20 cellular contexts compared by ENCODE assay signal in the genomic region with DNA sequence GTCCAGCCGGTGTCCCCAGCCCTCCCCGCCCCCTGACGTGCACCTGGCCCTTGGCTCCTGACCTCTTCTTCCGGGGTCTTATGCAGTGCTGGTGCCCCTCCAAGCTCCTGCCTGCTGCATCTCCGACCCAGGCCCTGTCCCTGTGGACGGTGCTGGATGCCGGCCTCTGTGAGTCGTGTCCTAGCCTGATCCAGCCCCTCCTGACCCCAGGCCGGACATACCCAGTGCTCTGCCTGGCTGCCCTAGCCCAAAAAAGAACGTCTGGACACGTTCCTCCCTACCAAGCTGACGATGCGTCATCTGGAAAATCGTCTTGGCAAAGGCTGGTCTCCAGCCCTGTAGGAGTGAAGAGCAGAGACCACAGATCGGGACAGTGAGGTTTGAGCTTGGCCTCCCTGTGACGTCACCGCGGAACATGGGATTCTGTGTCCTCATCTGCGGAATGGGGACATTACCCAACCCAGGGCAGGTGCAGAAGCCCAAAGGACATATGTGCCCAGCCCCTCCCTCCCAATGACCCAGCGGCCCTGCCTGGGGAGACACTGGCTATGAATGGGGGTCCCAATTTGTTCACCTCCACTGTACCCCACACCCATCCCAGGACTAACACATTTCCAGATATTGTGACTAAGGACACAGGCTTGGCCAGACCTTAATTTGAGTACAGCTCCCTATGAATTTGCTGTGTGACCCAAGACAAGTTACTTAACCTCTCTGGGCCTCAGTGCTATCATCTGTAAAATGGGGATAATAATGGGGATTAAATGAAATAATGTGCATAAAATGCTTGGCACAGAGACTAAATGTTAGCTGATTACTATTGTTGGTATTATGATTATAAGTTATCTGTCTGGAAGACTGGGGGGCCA. TPM values are rescaled to one million over a fixed set of nuclear protein-coding genes. Genes with fewer than 3 reads are reported as not detected.
DNase-seq lines count a peak whose midpoint lies in the region; ATAC-seq and TF ChIP-seq lines count a peak whose summit lies in the region.
"Had no signal": no experiment of that assay in that cellular context is flagged by ENCODE, and none has a peak within 500 bp of the region (broad histone marks: within the 10 kb centered on the region; RNA-seq: fewer than 3 reads in every experiment).

No MANE protein-coding gene starts in this region.

- ATAC-seq in IMR-90 (ENCODE audit: low read depth) (no peak), sciatic nerve (peak; percentile 13), GM21381 (IDR thresholded peaks at IDR 0.05; ENCODE audit: unreplicated experiment) (no peak), GM21619 (IDR thresholded peaks at IDR 0.05; ENCODE audit: unreplicated experiment) (no peak)

- TF ChIP-seq RAD21 in IMR-90 (IDR thresholded peaks at IDR 0.05; ENCODE audit: low read length) = no peak

- BruUV-seq in IMR-90 (replicated peaks; lab: Mats Ljungman, UMichigan) = no TSS peak

- no peak overlapping the region for H3K14ac ChIP-seq in IMR-90 (replicated peaks; ENCODE audit: low read depth, low read length)

- no peaks in the 10 kb centered on the region for H3K9me1 ChIP-seq in IMR-90 (ENCODE audit: insufficient read depth, low read length)

- H2BK15ac ChIP-seq in IMR-90 (ENCODE audit: low read depth, low read length) = no peak overlapping the region

- TF ChIP-seq CTCF in IMR-90 (conservative IDR thresholded peaks at IDR 0.05; ENCODE audit: low read depth, low read length) (no peak), esophagus muscularis mucosa (IDR thresholded peaks at IDR 0.05) (no peak)

- no peak overlapping the region for H3K9ac ChIP-seq in IMR-90 (ENCODE audit: low read depth, low read length)
- H3K9ac ChIP-seq: BLaER1 had no signal

- no peak overlapping the region for H4K5ac ChIP-seq in IMR-90 (ENCODE audit: low read depth, low read length)

- H3K9me3 ChIP-seq in IMR-90 (ENCODE audit: control insufficient read depth, insufficient read depth, low read length) (no peaks in the 10 kb centered on the region), esophagus muscularis mucosa (no peaks in the 10 kb centered on the region)
- H3K9me3 ChIP-seq: BLaER1, tibial artery had no signal

- H4K91ac ChIP-seq in IMR-90 (ENCODE audit: insufficient read depth, low read depth, low read length) = no peak overlapping the region

- no peak overlapping the region for H3K23ac ChIP-seq in IMR-90 (ENCODE audit: low read depth, low read length)

- H3K27me3 ChIP-seq in IMR-90 (ENCODE audit: control insufficient read depth, insufficient read depth, low read length) = peaks cover 2% of the 10 kb centered on the region; the same call in 1 of the 2 replicates
- H3K27me3 ChIP-seq in esophagus muscularis mucosa = peaks cover 0 to 75% (median 0%) of the 10 kb centered on the region in 4 donors
- H3K27me3 ChIP-seq: BLaER1, cardiac muscle cell had no signal

- no peaks in the 10 kb centered on the region for H4K20me1 ChIP-seq in IMR-90 (ENCODE audit: insufficient read depth, low read length)
- H4K20me1 ChIP-seq: BLaER1 had no signal

- H2AFZ ChIP-seq in IMR-90 (replicated peaks; ENCODE audit: low read length, poor library complexity) = peak overlapping the region; percentile 58

- TF ChIP-seq POLR2A in IMR-90 (IDR thresholded peaks at IDR 0.05; ENCODE audit: low read depth, low read length) (no peak), esophagus muscularis mucosa (IDR thresholded peaks at IDR 0.05; ENCODE audit: low read depth) (no peak)

- no peak overlapping the region for H2BK5ac ChIP-seq in IMR-90 (ENCODE audit: low read depth, low read length, poor library complexity, severe bottlenecking)

- no peak overlapping the region for H3K4ac ChIP-seq in IMR-90 (ENCODE audit: low read depth, low read length)

- peak; percentile 13 for DNase-seq in EL
- no peak for DNase-seq in IMR-90
- peak; percentile 64 for DNase-seq in esophagus muscularis mucosa (ENCODE audit: extremely low spot score)
- no peak for DNase-seq in sciatic nerve (ENCODE audit: low spot score)
- no peak for DNase-seq in A172 (ENCODE audit: low spot score)
- DNase-seq: activated CD4-positive, alpha-beta T cell treated with anti-CD3 and anti-CD28 coated beads for 4 hours; activated gamma-delta T cell treated with Interleukin-2 at 50 U/mL for 16 hours; MV-4-11; NCI-H2029; NCI-H510A treated with DMSO at 0.1 percent for 48 hours; nucleus accumbens; sigmoid colon; stimulated activated naive CD4-positive, alpha-beta T cell; tibial artery had no signal

- no peaks in the 10 kb centered on the region for H3K36me3 ChIP-seq in IMR-90 (ENCODE audit: control insufficient read depth, insufficient read depth, low read length)
- H3K36me3 ChIP-seq in esophagus muscularis mucosa = no peaks in the 10 kb centered on the region
- H3K36me3 ChIP-seq: BLaER1, cardiac muscle cell, sigmoid colon, tibial artery had no signal

- no peak overlapping the region for H2BK120ac ChIP-seq in IMR-90 (ENCODE audit: low read depth, low read length)

- no peak overlapping the region for H2AK9ac ChIP-seq in IMR-90 (replicated peaks; ENCODE audit: low read depth, low read length, poor library complexity)

- no peaks in the 10 kb centered on the region for H3K79me1 ChIP-seq in IMR-90 (ENCODE audit: low read depth in 1 of 2, low read length in 2 of 2)

- WGBS in IMR-90 (ENCODE audit: extremely low coverage in 2 of 2, insufficient read length in 1 of 2), 2 experiments = 48% methylated on average over 11 of the region's 20 CpGs; no CpG with 5 or more reads in 1 of the 2 experiments
- 74% methylated on average over 19 of the region's 20 CpGs for WGBS in esophagus muscularis mucosa

- in situ Hi-C loops in IMR-90 (cut with MboI; ENCODE audit: low sequenced_read_pairs) = loop anchor here (10.0 kb wide), 1 partner anchor 92 kb away; no protein-coding TSS in a partner anchor

- dilution Hi-C loops in IMR-90 (cut with HindIII; ENCODE audit: low sequenced_read_pairs, unreplicated experiment) = no loop called here

- intact Hi-C loops in IMR-90 (cut with micrococcal nuclease) = no loop called here
- intact Hi-C loops in esophagus muscularis mucosa (cut with DNase I) = no loop called here
- intact Hi-C loops in sciatic nerve (cut with DNase I) = no loop called here

- H4K8ac ChIP-seq in IMR-90 (ENCODE audit: low read depth in 2 of 2, low read length in 2 of 2) = no peak overlapping the region

- H3K4me1 ChIP-seq in IMR-90 (ENCODE audit: control insufficient read depth, insufficient read depth, low read length) (no peaks in the 10 kb centered on the region), esophagus muscularis mucosa (peaks cover 0 to 7% (median 0%) of the 10 kb centered on the region in 4 donors)
- H3K4me1 ChIP-seq: BLaER1, sigmoid colon, tibial artery had no signal

- H3K4me2 ChIP-seq in IMR-90 (ENCODE audit: low read depth, low read length) = no peak overlapping the region
- H3K4me2 ChIP-seq: BLaER1 had no signal

- H3K4me3 ChIP-seq in IMR-90 (ENCODE audit: insufficient read depth, low read depth, low read length) (no peak overlapping the region), esophagus muscularis mucosa (no peak overlapping the region)
- H3K4me3 ChIP-seq: BLaER1, cardiac muscle cell, sigmoid colon, tibial artery had no signal

- CTCF ChIA-PET in IMR-90 (lab: Yijun Ruan, JAX) = no interaction called here

- H3K18ac ChIP-seq in IMR-90 (ENCODE audit: low read depth, low read length) = no peak overlapping the region

- H2BK20ac ChIP-seq in IMR-90 (ENCODE audit: low read depth, low read length) = no peak overlapping the region

- H2AK5ac ChIP-seq in IMR-90 (ENCODE audit: low read depth, low read length) = no peak overlapping the region

- H3K27ac ChIP-seq in IMR-90 (ENCODE audit: insufficient read depth, low read length) = no peak overlapping the region
- H3K27ac ChIP-seq in esophagus muscularis mucosa (replicated peaks in 1 of 4) = no peak overlapping the region
- H3K27ac ChIP-seq: BLaER1, cardiac muscle cell, HL-60, sigmoid colon, tibial artery had no signal

- H3K56ac ChIP-seq in IMR-90 (ENCODE audit: extremely low read depth, insufficient read depth, low read length) = no peak overlapping the region

- no peak for TF ChIP-seq EP300 in esophagus muscularis mucosa (IDR thresholded peaks at IDR 0.05)

- POLR2A ChIA-PET in IMR-90 (lab: Charles Lee; ENCODE audit: unreplicated experiment) = no interaction called here

TF ChIP-seq in IMR-90, 13 proteins besides CTCF, POLR2A, EP300 and RAD21 (continues in another document):
- TF ChIP-seq RFX5 (IDR thresholded peaks at IDR 0.05; ENCODE audit: low read depth, low read length) (no peak), CHD1 (IDR thresholded peaks at IDR 0.05; ENCODE audit: low read depth, low read length) (no peak), RCOR1 (IDR thresholded peaks at IDR 0.05; ENCODE audit: insufficient replicate concordance, low read length) (no peak), MAZ (IDR thresholded peaks at IDR 0.05; ENCODE audit: borderline replicate concordance, low read depth, low read length) (no peak), CEBPB (IDR thresholded peaks at IDR 0.05; ENCODE audit: low read depth, low read length) (no peak), NFE2L2 (IDR thresholded peaks at IDR 0.05; ENCODE audit: low read depth, low read length) (no peak), BHLHE40 (IDR thresholded peaks at IDR 0.05; ENCODE audit: low read depth, low read length) (no peak), MXI1 (IDR thresholded peaks at IDR 0.05; ENCODE audit: borderline replicate concordance, low read depth, low read length) (no peak), MAFK (IDR thresholded peaks at IDR 0.05; ENCODE audit: low read depth, low read length) (no peak), SMC3 (IDR thresholded peaks at IDR 0.05; ENCODE audit: low read depth, low read length) (no peak)
- TF ChIP-seq, protein P1, sequence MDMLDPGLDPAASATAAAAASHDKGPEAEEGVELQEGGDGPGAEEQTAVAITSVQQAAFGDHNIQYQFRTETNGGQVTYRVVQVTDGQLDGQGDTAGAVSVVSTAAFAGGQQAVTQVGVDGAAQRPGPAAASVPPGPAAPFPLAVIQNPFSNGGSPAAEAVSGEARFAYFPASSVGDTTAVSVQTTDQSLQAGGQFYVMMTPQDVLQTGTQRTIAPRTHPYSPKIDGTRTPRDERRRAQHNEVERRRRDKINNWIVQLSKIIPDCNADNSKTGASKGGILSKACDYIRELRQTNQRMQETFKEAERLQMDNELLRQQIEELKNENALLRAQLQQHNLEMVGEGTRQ (IDR thresholded peaks at IDR 0.05; ENCODE audit: low read depth, low read length) = no peak

RNA-seq across cellular contexts. Expression of a gene that starts 51.0 kb away (rescaled TPM):
- total RNA-seq in IMR-90 (2012; rRNA removed) (under 0.01 TPM in 2 replicates), esophagus muscularis mucosa (under 1 TPM; 0.34 to 0.65 (median 0.46) TPM), sciatic nerve (0.85 TPM)
- not detected in 2 replicates for polyA plus RNA-seq in IMR-90 (2012; rRNA removed)
- polyA plus RNA-seq in IMR-90 (2012; cell fraction: cytosol; rRNA removed) = under 0.01 and 0.01 TPM in 2 replicates
- not detected in 2 replicates for polyA plus RNA-seq in IMR-90 (2012; cell fraction: nucleus; rRNA removed; ENCODE audit: low replicate concordance)
- 0.02 TPM in 2 replicates for total RNA-seq in A172 (2014; rRNA removed; shearing (Covaris generic))
- total RNA-seq: G401 had no signal

Comparison
In these comparisons a context has a peak if more than half of its experiments do, and no peak if none do; other contexts are left out.
1. DNase-seq: peak in EL (single experiment) and esophagus muscularis mucosa (single experiment); none in IMR-90 (single experiment), sciatic nerve (single experiment) and A172 (single experiment).